1 cellular context compared by ENCODE assay signal in genomic region chr12:88884600-88884999, GRCh38.
TF ChIP-seq lines count a peak whose summit lies in the region.

No MANE protein-coding gene starts in this region.

TF ChIP-seq in GM23338, 12 proteins besides CTCF, POLR2A, EP300 and RAD21 (continued from another document):
- TF ChIP-seq REST (IDR thresholded peaks at IDR 0.05; ENCODE audit: unreplicated experiment): no peak
- TF ChIP-seq ZNF331 (CRISPR knock-in tag; IDR thresholded peaks at IDR 0.05; ENCODE audit: low read depth): no peak
- TF ChIP-seq EZH2 (IDR thresholded peaks at IDR 0.05; ENCODE audit: low read depth, unreplicated experiment): no peak
- no peak for TF ChIP-seq NANOG (IDR thresholded peaks at IDR 0.05; ENCODE audit: borderline replicate concordance)
- TF ChIP-seq JUNB (IDR thresholded peaks at IDR 0.05; ENCODE audit: unreplicated experiment): no peak
- no peak for TF ChIP-seq CREB1 (CRISPR knock-in tag; IDR thresholded peaks at IDR 0.05; ENCODE audit: low read depth)
- TF ChIP-seq ZNF462 (CRISPR knock-in tag; IDR thresholded peaks at IDR 0.05): no peak
- no peak for TF ChIP-seq ETS1 (IDR thresholded peaks at IDR 0.05)
